ENCODE assay signal across 8 cellular contexts in the genomic region with DNA sequence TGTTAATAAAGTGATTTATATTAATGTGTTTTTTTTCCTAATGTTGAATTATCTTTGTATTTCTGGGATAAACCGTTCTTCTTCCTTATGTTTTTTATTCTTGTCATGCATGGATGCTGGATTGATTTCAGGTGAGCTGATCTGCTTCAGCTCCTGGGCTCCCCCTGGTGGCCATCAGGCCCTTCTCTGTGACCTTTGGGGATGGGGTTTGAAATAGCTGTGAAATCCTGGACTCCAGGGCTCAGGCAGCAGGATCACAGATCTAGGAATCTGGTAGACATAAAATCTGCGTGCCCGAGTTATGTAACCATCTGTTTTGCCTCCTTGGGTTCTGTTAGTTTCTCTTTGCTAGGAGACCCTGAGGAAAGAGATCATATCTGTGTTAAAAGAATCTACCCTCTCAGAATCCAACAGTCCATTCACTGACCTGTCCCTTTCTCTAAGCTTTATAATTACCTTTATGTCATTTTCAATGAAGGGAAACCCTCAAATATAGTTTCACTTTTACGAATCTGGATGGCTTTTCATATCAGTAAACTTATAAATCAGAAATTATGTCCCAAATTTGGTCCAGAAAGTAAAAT. TPM values are rescaled to one million over a fixed set of nuclear protein-coding genes. Genes with fewer than 3 reads are reported as not detected.
DNase-seq lines count a peak whose midpoint lies in the region; ATAC-seq, FAIRE-seq and TF ChIP-seq lines count a peak whose summit lies in the region.

No MANE protein-coding gene starts in this region.

- H3K4me1 Mint-ChIP-seq in activated B cell treated with CpG ODN at 0.5 μM for 24 hours, result no peaks in the 10 kb centered on the region

- no peaks in the 10 kb centered on the region for H3K4me1 ChIP-seq in kidney (ENCODE audit: control insufficient read depth in 1 of 2, insufficient read depth in 1 of 2, low read depth in 1 of 2, low read length in 2 of 2)

- no peak overlapping the region for H3K27ac ChIP-seq in caudate nucleus (ENCODE audit: low read depth, low read length)
- no peak overlapping the region for H3K27ac ChIP-seq in kidney (ENCODE audit: low read depth in 2 of 2, low read length in 2 of 2)

- H3K36me3 ChIP-seq in kidney (ENCODE audit: control insufficient read depth in 1 of 2, insufficient read depth in 2 of 2, low read length in 2 of 2), result no peaks in the 10 kb centered on the region

- FAIRE-seq in kidney (lab: Jason Lieb, UNC), result peak; percentile 88

- no peak for TF ChIP-seq CTCF in activated B cell treated with CpG ODN at 0.5 μM for 24 hours (IDR thresholded peaks at IDR 0.05)
- TF ChIP-seq CTCF in kidney (IDR thresholded peaks at IDR 0.05; ENCODE audit: borderline replicate concordance, extremely low read depth, insufficient read depth), result peak; percentile 89

- ATAC-seq in activated B cell treated with CpG ODN at 0.5 μM for 24 hours (ENCODE audit: low read depth) (peak; percentile 58), GM21576 (IDR thresholded peaks at IDR 0.05; ENCODE audit: unreplicated experiment) (no peak)

- CTCF ChIA-PET in activated B cell treated with CpG ODN at 0.5 μM for 24 hours (lab: Charles Lee), result interaction anchor here (0.7 to 3.2 kb wide), 42 partner anchors 9 to 279 kb away, joined by 3 to 114 read pairs (median 4); partner anchors contain the start of genes HINT2, NPR2, SPAG8 and TMEM8B

- DNase-seq in NCI-H510A treated with DMSO at 0.1 percent for 48 hours (lab: John Stamatoyannopoulos, UW) (peak; percentile 49), NCI-H510A (lab: John Stamatoyannopoulos, UW) (no peak), NCI-H2196 (lab: John Stamatoyannopoulos, UW; ENCODE audit: unreplicated experiment) (peak; percentile 87), activated B cell treated with CpG ODN at 0.5 μM for 24 hours (peak; percentile 74), caudate nucleus (lab: John Stamatoyannopoulos, UW) (peak in 55 of 61 donors; percentile 14 to 87 (median 55)), kidney (peak; percentile 86)
- peak; percentile 80 to 81 for DNase-seq in stimulated activated CD4-positive, alpha-beta T cell treated with anti-CD3 and anti-CD28 coated beads, Interleukin-1b, Interleukin-23, amount 100 ng/mL, for 4 hours (ENCODE audit: low read depth in 2 of 2)

- no peaks in the 10 kb centered on the region for H3K9me3 ChIP-seq in kidney (ENCODE audit: control insufficient read depth in 1 of 2, low read length in 2 of 2)

- POLR2A ChIA-PET in activated B cell treated with CpG ODN at 0.5 μM for 24 hours (lab: Charles Lee), result interaction anchor here (1.0 to 1.1 kb wide), 2 partner anchors 56 to 92 kb away, joined by 4 read pairs; no protein-coding TSS in a partner anchor

- H3K27ac Mint-ChIP-seq in activated B cell treated with CpG ODN at 0.5 μM for 24 hours, result no peak overlapping the region

- peaks cover 6% of the 10 kb centered on the region for H3K9me3 Mint-ChIP-seq in activated B cell treated with CpG ODN at 0.5 μM for 24 hours

- intact Hi-C loops in activated B cell treated with CpG ODN at 0.5 μM for 24 hours (cut with micrococcal nuclease), result loop anchor here (1.0 to 5.0 kb wide), 9 partner anchors 35 to 402 kb away; partner anchors contain the start of genes CCDC107, HINT2 and RMRP
- intact Hi-C loops in kidney (cut with DNase I), result loop anchor here (5.0 kb wide), 1 partner anchor 90 kb away; the partner anchor contains the start of gene NPR2

- H3K27me3 Mint-ChIP-seq in activated B cell treated with CpG ODN at 0.5 μM for 24 hours, result peaks cover 10% of the 10 kb centered on the region

- no peak overlapping the region for H3K9ac ChIP-seq in kidney (ENCODE audit: low read length in 2 of 2)

- H3K4me3 ChIP-seq in kidney (ENCODE audit: low read length in 2 of 2), result no peak overlapping the region

- H3K4me3 Mint-ChIP-seq in activated B cell treated with CpG ODN at 0.5 μM for 24 hours, result no peak overlapping the region

- peaks cover 2% of the 10 kb centered on the region for H3K36me3 Mint-ChIP-seq in activated B cell treated with CpG ODN at 0.5 μM for 24 hours (ENCODE audit: low read depth)

RNA-seq across cellular contexts. Expression of gene OR13J1, which starts 12.2 kb away (rescaled TPM):
- total RNA-seq in activated B cell treated with CpG ODN at 0.5 μM for 24 hours (not detected in 2 replicates), kidney (not detected)
- polyA plus RNA-seq in kidney (ENCODE audit: insufficient read depth, low read depth, low replicate concordance), result not detected

RNA-seq across cellular contexts. Expression of gene HRCT1, which starts 23.6 kb away (rescaled TPM):
- total RNA-seq in activated B cell treated with CpG ODN at 0.5 μM for 24 hours, result not detected in 2 replicates
- total RNA-seq in kidney, result 51.2 TPM
- polyA plus RNA-seq in kidney (ENCODE audit: insufficient read depth, low read depth, low replicate concordance), result 13.3 TPM

RNA-seq across cellular contexts. Expression of gene SPAAR, which starts 26.9 kb away (rescaled TPM):
- total RNA-seq in activated B cell treated with CpG ODN at 0.5 μM for 24 hours (not detected in 2 replicates), kidney (5.3 TPM)
- 3.2 TPM for polyA plus RNA-seq in kidney (ENCODE audit: insufficient read depth, low read depth, low replicate concordance)

RNA-seq across cellular contexts. Expression of gene TMEM8B, which starts 53.3 kb away (rescaled TPM):
- 5.0 and 8.0 TPM in 2 replicates for total RNA-seq in activated B cell treated with CpG ODN at 0.5 μM for 24 hours
- 18.3 TPM for total RNA-seq in kidney
- 17.6 TPM for polyA plus RNA-seq in kidney (ENCODE audit: insufficient read depth, low read depth, low replicate concordance)

RNA-seq across cellular contexts. Expression of gene FAM221B, which starts 53.8 kb away (rescaled TPM):
- not detected in 2 replicates for total RNA-seq in activated B cell treated with CpG ODN at 0.5 μM for 24 hours
- total RNA-seq in kidney, result not detected
- not detected for polyA plus RNA-seq in kidney (ENCODE audit: insufficient read depth, low read depth, low replicate concordance)

Comparison
In these comparisons a context has a peak if more than half of its experiments do, and no peak if none do; other contexts are left out.
1. RNA of gene HRCT1, which starts 23.6 kb away (total RNA-seq): 51.2 TPM in kidney (single experiment); not detected in activated B cell treated with CpG ODN at 0.5 μM for 24 hours; every median in the first group is over 10 times any median in the second.